In the genomic region with DNA sequence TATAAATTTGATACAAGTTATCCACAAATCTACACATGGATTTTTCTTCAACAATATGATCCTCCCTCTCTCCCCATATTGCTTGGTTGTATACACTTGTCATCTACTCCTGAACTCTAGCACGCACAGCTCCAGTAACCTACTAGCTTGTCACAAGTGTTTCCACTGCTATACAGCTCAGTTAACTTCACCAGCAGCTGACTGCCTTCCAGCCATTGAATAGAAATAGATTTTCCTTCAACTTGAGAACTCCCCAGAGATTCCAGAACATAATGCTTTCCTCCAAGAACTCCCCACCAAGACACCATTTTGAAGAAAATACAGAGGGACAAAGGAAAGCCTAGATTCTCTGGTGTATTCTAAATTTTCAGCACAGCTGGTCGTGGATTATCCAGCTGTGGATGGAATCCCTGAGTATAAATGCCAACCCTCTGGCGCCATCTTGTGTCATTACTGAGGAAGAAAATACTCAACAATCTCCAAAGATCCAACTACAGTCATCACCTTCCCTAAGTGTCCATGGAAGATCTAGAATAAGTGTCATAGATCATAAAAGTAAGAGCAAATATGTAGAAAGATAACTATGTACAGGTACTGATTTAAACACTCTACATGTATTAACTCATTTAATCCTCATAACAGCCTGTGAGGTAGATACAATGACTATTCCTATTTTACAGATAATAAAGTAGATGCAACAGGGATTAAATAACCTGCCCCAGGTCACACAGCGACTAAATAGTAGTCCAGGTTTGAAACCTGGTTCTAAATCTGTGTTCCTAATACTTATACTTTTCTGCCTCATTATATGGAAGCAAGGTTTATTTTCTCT, we compare ENCODE assay signal across 8 cellular contexts.
A peak's percentile ranks its signal among the peaks of the same experiment; 100 is the strongest.
DNase-seq lines count a peak whose midpoint lies in the region; ATAC-seq, FAIRE-seq and TF ChIP-seq lines count a peak whose summit lies in the region.

No MANE protein-coding gene starts in this region.

- POLR2A ChIA-PET in HepG2 (lab: Yijun Ruan, JAX): no interaction called here

- BruUV-seq in HepG2 (replicated peaks; lab: Mats Ljungman, UMichigan): no TSS peak

- no peak for TF ChIP-seq POLR2A in HepG2 (IDR thresholded peaks at IDR 0.05; ENCODE audit: insufficient read depth in 1 of 2, low read depth in 2 of 2, low read length in 2 of 2)
- TF ChIP-seq POLR2A in vagina (IDR thresholded peaks at IDR 0.05): no peak

- H3K27me3 ChIP-seq in HepG2 (ENCODE audit: control insufficient read depth in 1 of 2, insufficient read depth in 2 of 2, low read length in 2 of 2) (peaks cover 0 to 18% of the 10 kb centered on the region in 2 experiments; a peak in 3 of 5 replicates), vagina (no peaks in the 10 kb centered on the region)

- H4K20me1 ChIP-seq in HepG2 (ENCODE audit: insufficient read depth, low read length): no peaks in the 10 kb centered on the region

- H3K4me3 ChIP-seq in HepG2 (replicated peaks in 1 of 3; ENCODE audit: insufficient read depth in 1 of 3, low read depth in 2 of 3, low read length in 3 of 3) (no peak overlapping the region), vagina (no peak overlapping the region)

- TF ChIP-seq CTCF in HepG2 (CRISPR knock-in tag; IDR thresholded peaks at IDR 0.05) (peak; percentile 77), vagina (IDR thresholded peaks at IDR 0.05) (peak in 2 of 3 experiments; percentile 73 to 78)

- H3K4me2 ChIP-seq in HepG2 (ENCODE audit: low read depth, low read length): no peak overlapping the region

- no peak overlapping the region for H3K27ac ChIP-seq in HepG2 (ENCODE audit: extremely low read length, insufficient read depth, low read length)
- H3K27ac ChIP-seq in vagina: no peak overlapping the region

- WGBS in HepG2 (ENCODE audit: low lambda C conversion rate): 1% methylated on average over 4 of the region's 4 CpGs

- H3K9ac ChIP-seq in HepG2 (ENCODE audit: insufficient read depth, low read depth, low read length): no peak overlapping the region

- intact Hi-C loops in HepG2 (cut with micrococcal nuclease; ENCODE audit: unreplicated experiment): loop anchor here (5.0 kb wide), 3 partner anchors 284 to 1284 kb away; no protein-coding TSS in a partner anchor
- intact Hi-C loops in vagina (cut with DNase I): loop anchor here (2.0 kb wide), 1 partner anchor 343 kb away; no protein-coding TSS in a partner anchor

- no peaks in the 10 kb centered on the region for H3K36me3 ChIP-seq in HepG2 (replicated peaks in 1 of 2; ENCODE audit: control insufficient read depth in 1 of 2, insufficient read depth in 2 of 2, low read length in 2 of 2)
- H3K36me3 ChIP-seq in vagina: no peaks in the 10 kb centered on the region

- peak; percentile 69 for TF ChIP-seq RAD21 in HepG2 (CRISPR knock-in tag; IDR thresholded peaks at IDR 0.05)

- ATAC-seq in HepG2 (peak; percentile 68), GM21381 (IDR thresholded peaks at IDR 0.05; ENCODE audit: unreplicated experiment) (no peak), HG02610 (IDR thresholded peaks at IDR 0.05; ENCODE audit: unreplicated experiment) (no peak)

- DNase-seq in Daoy (ENCODE audit: low read depth): peak; percentile 30
- peak; percentile 20 for DNase-seq in HPDE6-E6E7 (ENCODE audit: extremely low spot score)
- peak; percentile 66 for DNase-seq in OCI-M1 (lab: John Stamatoyannopoulos, UW)
- DNase-seq in dermis blood vessel endothelial cell: peak; percentile 73
- peak; percentile 35 for DNase-seq in HepG2 (ENCODE audit: low spot score)
- no peak for DNase-seq in vagina (ENCODE audit: extremely low spot score in 2 of 2)

- no peak overlapping the region for H2AFZ ChIP-seq in HepG2 (ENCODE audit: low read length)

- no peaks in the 10 kb centered on the region for H3K4me1 ChIP-seq in HepG2 (ENCODE audit: insufficient read depth, low read length)
- peaks cover 15% of the 10 kb centered on the region for H3K4me1 ChIP-seq in vagina

- CTCF ChIA-PET in HepG2 (lab: Yijun Ruan, JAX; ENCODE audit: low intra/inter-chr PET ratio, low total read pairs): interaction anchor here (1.1 to 1.6 kb wide), 2 partner anchors 343 to 345 kb away, joined by 5 to 19 read pairs; no protein-coding TSS in a partner anchor

- no peak for TF ChIP-seq EP300 in HepG2 (IDR thresholded peaks at IDR 0.05; ENCODE audit: low read depth in 2 of 2, low read length in 2 of 2)
- no peak for TF ChIP-seq EP300 in HepG2 (CRISPR knock-in tag; IDR thresholded peaks at IDR 0.05; ENCODE audit: borderline replicate concordance)

- FAIRE-seq in HepG2 (lab: Jason Lieb, UNC): peak; percentile 69

- in situ Hi-C loops in HepG2 (cut with HindIII; ENCODE audit: extremely low pct_ligation_motif_present, low pct_unique_long_range_greater_than_20kb): loop anchor here (5.0 to 25.0 kb wide), 3 partner anchors 344 to 1274 kb away; a partner anchor contains a TSS

- H3K9me3 ChIP-seq in HepG2 (ENCODE audit: low read length) (no peaks in the 10 kb centered on the region), vagina (no peaks in the 10 kb centered on the region)

- H3K79me2 ChIP-seq in HepG2 (ENCODE audit: insufficient read depth, low read length): no peaks in the 10 kb centered on the region

TF ChIP-seq in HepG2, 621 proteins besides CTCF, POLR2A, EP300 and RAD21:
- TF ChIP-seq SMC3 (IDR thresholded peaks at IDR 0.05; ENCODE audit: low read length) (peak; percentile 68), ZNF720 (CRISPR knock-in tag; IDR thresholded peaks at IDR 0.05) (no peak), STAG1 (CRISPR knock-in tag; IDR thresholded peaks at IDR 0.05) (peak; percentile 85), NCOA1 (CRISPR knock-in tag; IDR thresholded peaks at IDR 0.05) (no peak)
- TF ChIP-seq, protein P1, sequence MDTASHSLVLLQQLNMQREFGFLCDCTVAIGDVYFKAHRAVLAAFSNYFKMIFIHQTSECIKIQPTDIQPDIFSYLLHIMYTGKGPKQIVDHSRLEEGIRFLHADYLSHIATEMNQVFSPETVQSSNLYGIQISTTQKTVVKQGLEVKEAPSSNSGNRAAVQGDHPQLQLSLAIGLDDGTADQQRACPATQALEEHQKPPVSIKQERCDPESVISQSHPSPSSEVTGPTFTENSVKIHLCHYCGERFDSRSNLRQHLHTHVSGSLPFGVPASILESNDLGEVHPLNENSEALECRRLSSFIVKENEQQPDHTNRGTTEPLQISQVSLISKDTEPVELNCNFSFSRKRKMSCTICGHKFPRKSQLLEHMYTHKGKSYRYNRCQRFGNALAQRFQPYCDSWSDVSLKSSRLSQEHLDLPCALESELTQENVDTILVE (CRISPR knock-in tag; IDR thresholded peaks at IDR 0.05): no peak

Comparison
In these comparisons a context has a peak if more than half of its experiments do, and no peak if none do; other contexts are left out.
1. DNase-seq: peak in Daoy (single experiment), HPDE6-E6E7 (single experiment), OCI-M1 (single experiment), dermis blood vessel endothelial cell (single experiment) and HepG2 (single experiment); none in vagina (0 of 2).